In the genomic region with DNA sequence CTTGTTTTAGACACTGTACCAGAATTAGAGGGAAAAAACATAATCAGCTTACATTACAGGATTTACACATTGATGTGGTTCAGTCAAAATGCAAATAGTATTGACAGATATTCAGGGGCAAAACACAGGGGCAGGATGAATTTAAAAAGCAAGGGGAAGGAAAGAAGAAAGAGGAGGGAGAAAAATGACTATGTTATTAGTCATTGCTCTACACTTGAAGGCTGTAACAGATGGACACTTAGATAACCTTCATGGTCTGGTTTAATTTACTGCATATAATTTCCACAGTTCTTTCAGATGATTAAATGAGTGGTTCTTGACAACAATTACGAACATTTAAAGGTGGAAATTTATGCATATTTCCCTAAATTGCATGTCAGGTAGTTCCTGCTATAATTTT, we compare ENCODE assay signal across 2 cellular contexts.
TF ChIP-seq lines count a peak whose summit lies in the region.

No MANE protein-coding gene starts in this region.

TF ChIP-seq in IMR-90, 13 proteins besides CTCF, POLR2A, EP300 and RAD21 (continued from another document):
- TF ChIP-seq RFX5 (IDR thresholded peaks at IDR 0.05; ENCODE audit: low read depth, low read length) (no peak), CHD1 (IDR thresholded peaks at IDR 0.05; ENCODE audit: low read depth, low read length) (no peak), RCOR1 (IDR thresholded peaks at IDR 0.05; ENCODE audit: insufficient replicate concordance, low read length) (no peak), SMC3 (IDR thresholded peaks at IDR 0.05; ENCODE audit: low read depth, low read length) (no peak), MAZ (IDR thresholded peaks at IDR 0.05; ENCODE audit: borderline replicate concordance, low read depth, low read length) (no peak), CEBPB (IDR thresholded peaks at IDR 0.05; ENCODE audit: low read depth, low read length) (no peak)
- TF ChIP-seq, protein P1, sequence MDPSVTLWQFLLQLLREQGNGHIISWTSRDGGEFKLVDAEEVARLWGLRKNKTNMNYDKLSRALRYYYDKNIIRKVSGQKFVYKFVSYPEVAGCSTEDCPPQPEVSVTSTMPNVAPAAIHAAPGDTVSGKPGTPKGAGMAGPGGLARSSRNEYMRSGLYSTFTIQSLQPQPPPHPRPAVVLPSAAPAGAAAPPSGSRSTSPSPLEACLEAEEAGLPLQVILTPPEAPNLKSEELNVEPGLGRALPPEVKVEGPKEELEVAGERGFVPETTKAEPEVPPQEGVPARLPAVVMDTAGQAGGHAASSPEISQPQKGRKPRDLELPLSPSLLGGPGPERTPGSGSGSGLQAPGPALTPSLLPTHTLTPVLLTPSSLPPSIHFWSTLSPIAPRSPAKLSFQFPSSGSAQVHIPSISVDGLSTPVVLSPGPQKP (IDR thresholded peaks at IDR 0.05; ENCODE audit: borderline replicate concordance, low read depth, low read length): no peak

TF ChIP-seq in WTC11, 78 proteins besides CTCF, POLR2A, EP300 and RAD21 (continued from another document):
- TF ChIP-seq, protein P2, sequence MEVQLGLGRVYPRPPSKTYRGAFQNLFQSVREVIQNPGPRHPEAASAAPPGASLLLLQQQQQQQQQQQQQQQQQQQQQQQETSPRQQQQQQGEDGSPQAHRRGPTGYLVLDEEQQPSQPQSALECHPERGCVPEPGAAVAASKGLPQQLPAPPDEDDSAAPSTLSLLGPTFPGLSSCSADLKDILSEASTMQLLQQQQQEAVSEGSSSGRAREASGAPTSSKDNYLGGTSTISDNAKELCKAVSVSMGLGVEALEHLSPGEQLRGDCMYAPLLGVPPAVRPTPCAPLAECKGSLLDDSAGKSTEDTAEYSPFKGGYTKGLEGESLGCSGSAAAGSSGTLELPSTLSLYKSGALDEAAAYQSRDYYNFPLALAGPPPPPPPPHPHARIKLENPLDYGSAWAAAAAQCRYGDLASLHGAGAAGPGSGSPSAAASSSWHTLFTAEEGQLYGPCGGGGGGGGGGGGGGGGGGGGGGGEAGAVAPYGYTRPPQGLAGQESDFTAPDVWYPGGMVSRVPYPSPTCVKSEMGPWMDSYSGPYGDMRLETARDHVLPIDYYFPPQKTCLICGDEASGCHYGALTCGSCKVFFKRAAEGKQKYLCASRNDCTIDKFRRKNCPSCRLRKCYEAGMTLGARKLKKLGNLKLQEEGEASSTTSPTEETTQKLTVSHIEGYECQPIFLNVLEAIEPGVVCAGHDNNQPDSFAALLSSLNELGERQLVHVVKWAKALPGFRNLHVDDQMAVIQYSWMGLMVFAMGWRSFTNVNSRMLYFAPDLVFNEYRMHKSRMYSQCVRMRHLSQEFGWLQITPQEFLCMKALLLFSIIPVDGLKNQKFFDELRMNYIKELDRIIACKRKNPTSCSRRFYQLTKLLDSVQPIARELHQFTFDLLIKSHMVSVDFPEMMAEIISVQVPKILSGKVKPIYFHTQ (CRISPR knock-in tag; IDR thresholded peaks at IDR 0.05): no peak
- TF ChIP-seq, protein P3, sequence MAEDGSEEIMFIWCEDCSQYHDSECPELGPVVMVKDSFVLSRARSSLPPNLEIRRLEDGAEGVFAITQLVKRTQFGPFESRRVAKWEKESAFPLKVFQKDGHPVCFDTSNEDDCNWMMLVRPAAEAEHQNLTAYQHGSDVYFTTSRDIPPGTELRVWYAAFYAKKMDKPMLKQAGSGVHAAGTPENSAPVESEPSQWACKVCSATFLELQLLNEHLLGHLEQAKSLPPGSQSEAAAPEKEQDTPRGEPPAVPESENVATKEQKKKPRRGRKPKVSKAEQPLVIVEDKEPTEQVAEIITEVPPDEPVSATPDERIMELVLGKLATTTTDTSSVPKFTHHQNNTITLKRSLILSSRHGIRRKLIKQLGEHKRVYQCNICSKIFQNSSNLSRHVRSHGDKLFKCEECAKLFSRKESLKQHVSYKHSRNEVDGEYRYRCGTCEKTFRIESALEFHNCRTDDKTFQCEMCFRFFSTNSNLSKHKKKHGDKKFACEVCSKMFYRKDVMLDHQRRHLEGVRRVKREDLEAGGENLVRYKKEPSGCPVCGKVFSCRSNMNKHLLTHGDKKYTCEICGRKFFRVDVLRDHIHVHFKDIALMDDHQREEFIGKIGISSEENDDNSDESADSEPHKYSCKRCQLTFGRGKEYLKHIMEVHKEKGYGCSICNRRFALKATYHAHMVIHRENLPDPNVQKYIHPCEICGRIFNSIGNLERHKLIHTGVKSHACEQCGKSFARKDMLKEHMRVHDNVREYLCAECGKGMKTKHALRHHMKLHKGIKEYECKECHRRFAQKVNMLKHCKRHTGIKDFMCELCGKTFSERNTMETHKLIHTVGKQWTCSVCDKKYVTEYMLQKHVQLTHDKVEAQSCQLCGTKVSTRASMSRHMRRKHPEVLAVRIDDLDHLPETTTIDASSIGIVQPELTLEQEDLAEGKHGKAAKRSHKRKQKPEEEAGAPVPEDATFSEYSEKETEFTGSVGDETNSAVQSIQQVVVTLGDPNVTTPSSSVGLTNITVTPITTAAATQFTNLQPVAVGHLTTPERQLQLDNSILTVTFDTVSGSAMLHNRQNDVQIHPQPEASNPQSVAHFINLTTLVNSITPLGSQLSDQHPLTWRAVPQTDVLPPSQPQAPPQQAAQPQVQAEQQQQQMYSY (CRISPR knock-in tag; IDR thresholded peaks at IDR 0.05): no peak
- TF ChIP-seq, protein P4, sequence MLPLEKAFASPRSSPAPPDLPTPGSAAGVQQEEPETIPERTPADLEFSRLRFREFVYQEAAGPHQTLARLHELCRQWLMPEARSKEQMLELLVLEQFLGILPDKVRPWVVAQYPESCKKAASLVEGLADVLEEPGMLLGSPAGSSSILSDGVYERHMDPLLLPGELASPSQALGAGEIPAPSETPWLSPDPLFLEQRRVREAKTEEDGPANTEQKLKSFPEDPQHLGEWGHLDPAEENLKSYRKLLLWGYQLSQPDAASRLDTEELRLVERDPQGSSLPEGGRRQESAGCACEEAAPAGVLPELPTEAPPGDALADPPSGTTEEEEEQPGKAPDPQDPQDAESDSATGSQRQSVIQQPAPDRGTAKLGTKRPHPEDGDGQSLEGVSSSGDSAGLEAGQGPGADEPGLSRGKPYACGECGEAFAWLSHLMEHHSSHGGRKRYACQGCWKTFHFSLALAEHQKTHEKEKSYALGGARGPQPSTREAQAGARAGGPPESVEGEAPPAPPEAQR (CRISPR knock-in tag; IDR thresholded peaks at IDR 0.05): no peak
- TF ChIP-seq ESRRA (CRISPR knock-in tag; IDR thresholded peaks at IDR 0.05; ENCODE audit: borderline replicate concordance): no peak
- no peak for TF ChIP-seq NFYB (CRISPR knock-in tag; conservative IDR thresholded peaks at IDR 0.05; ENCODE audit: low read depth)
- TF ChIP-seq JUN (CRISPR knock-in tag; IDR thresholded peaks at IDR 0.05): no peak
- TF ChIP-seq FOXJ3 (CRISPR knock-in tag; IDR thresholded peaks at IDR 0.05; ENCODE audit: borderline replicate concordance): no peak
- TF ChIP-seq RELA (CRISPR knock-in tag; IDR thresholded peaks at IDR 0.05; ENCODE audit: borderline replicate concordance): no peak
